Comparison of ENCODE assay signal across 27 cellular contexts in the genomic region with DNA sequence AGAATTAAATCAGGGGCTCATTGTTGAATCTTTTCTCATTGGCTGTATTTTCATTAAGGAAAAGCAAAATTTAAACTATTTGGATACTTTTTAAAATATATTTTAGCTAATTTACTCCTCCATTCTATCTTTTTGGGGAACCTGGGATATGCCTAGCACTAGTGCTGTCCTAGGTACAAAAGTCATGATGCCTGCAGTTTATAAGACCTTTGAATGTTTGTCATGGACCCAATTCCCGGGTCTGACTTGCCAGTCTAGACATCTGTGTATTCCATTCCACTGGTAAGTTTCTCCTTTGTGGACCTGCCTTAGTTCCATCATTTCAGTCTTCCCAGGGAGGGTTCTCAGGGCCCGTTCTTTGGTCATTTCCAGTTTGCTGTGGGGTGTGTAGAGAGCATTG.
"Had no signal": no experiment of that assay in that cellular context is flagged by ENCODE, and none has a peak within 500 bp of the region (broad histone marks: within the 10 kb centered on the region; RNA-seq: fewer than 3 reads in every experiment).

No MANE protein-coding gene starts in this region.

- DNase-seq: activated CD4-positive, alpha-beta T cell treated with anti-CD3 and anti-CD28 coated beads, Interleukin-2, amount 50 U/mL, for 1 hour; activated CD4-positive, CD25-positive, alpha-beta regulatory T cell treated with anti-CD3 and anti-CD28 coated beads, Interleukin-2, amount 50 U/mL, for 72 hours; activated CD8-positive, alpha-beta memory T cell treated with anti-CD3 and anti-CD28 coated beads, Interleukin-2, amount 10 ng/mL, durations not matched to agents 7 days and 5 days; activated CD8-positive, alpha-beta T cell treated with anti-CD3 and anti-CD28 coated beads, Interleukin-2, amount 10 ng/mL, durations not matched to agents 7 days and 5 days; activated effector memory CD4-positive, alpha-beta T cell treated with Interleukin-2 at 50 U/mL for 16 hours; activated naive CD4-positive, alpha-beta T cell treated with Interleukin-2 at 50 U/mL for 16 hours; activated naive CD8-positive, alpha-beta T cell treated with anti-CD3 and anti-CD28 coated beads for 36 hours; activated T-cell treated with anti-CD3 and anti-CD28 coated beads for 4 hours; effector CD8-positive, alpha-beta T cell; left ventricle myocardium inferior; retina; sigmoid colon; small intestine; stimulated activated CD4-positive, alpha-beta T cell treated with anti-CD3 and anti-CD28 coated beads, Interleukin-1b, Interleukin-23, amount 100 ng/mL, for 48 hours; stimulated activated CD4-positive, alpha-beta T cell treated with anti-CD3 and anti-CD28 coated beads, Interleukin-4, amount 100 ng/mL, for 4 hours; stimulated activated CD8-positive, alpha-beta memory T cell treated with anti-CD3 and anti-CD28 coated beads, Interleukin-4, amount 100 ng/mL, for 48 hours; T-helper 17 cell; T1000 had no signal

- H3K4me3 ChIP-seq: ascending aorta, left ventricle myocardium inferior, sigmoid colon, suprapubic skin, tibial nerve had no signal

- H3K36me3 ChIP-seq: ascending aorta, left ventricle myocardium inferior, sigmoid colon, suprapubic skin, tibial nerve had no signal

- H3K27ac ChIP-seq: ascending aorta, left ventricle myocardium inferior, sigmoid colon, suprapubic skin, tibial nerve had no signal

- H3K27me3 ChIP-seq: ascending aorta, sigmoid colon, suprapubic skin, tibial nerve had no signal

- H3K4me1 Mint-ChIP-seq: activated CD8-positive, alpha-beta memory T cell treated with anti-CD3 and anti-CD28 coated beads, Interleukin-2, amount 10 ng/mL, durations not matched to agents 7 days and 5 days; activated naive CD8-positive, alpha-beta T cell treated with anti-CD3 and anti-CD28 coated beads for 36 hours; central memory CD8-positive, alpha-beta T cell; nephron; stimulated activated memory B cell treated with anti-CD40 and anti-IgM and Interleukin-4, amounts not matched to agents 10 μg/mL and 1 μg/mL and 100 μg/mL, for 72 hours had no signal

- H3K36me3 Mint-ChIP-seq: activated CD8-positive, alpha-beta memory T cell treated with anti-CD3 and anti-CD28 coated beads, Interleukin-2, amount 10 ng/mL, durations not matched to agents 7 days and 5 days; activated naive CD8-positive, alpha-beta T cell treated with anti-CD3 and anti-CD28 coated beads for 36 hours; stimulated activated memory B cell treated with anti-CD40 and anti-IgM and Interleukin-4, amounts not matched to agents 10 μg/mL and 1 μg/mL and 100 μg/mL, for 72 hours had no signal

- H3K4me3 Mint-ChIP-seq: activated CD8-positive, alpha-beta memory T cell treated with anti-CD3 and anti-CD28 coated beads, Interleukin-2, amount 10 ng/mL, durations not matched to agents 7 days and 5 days; activated CD8-positive, alpha-beta T cell treated with anti-CD3 and anti-CD28 coated beads, Interleukin-2, amount 10 ng/mL, durations not matched to agents 7 days and 5 days; activated naive CD8-positive, alpha-beta T cell treated with anti-CD3 and anti-CD28 coated beads for 36 hours; central memory CD8-positive, alpha-beta T cell; nephron; stimulated activated memory B cell treated with anti-CD40 and anti-IgM and Interleukin-4, amounts not matched to agents 10 μg/mL and 1 μg/mL and 100 μg/mL, for 72 hours; T-helper 17 cell had no signal

- H3K9me3 Mint-ChIP-seq: activated naive CD8-positive, alpha-beta T cell treated with anti-CD3 and anti-CD28 coated beads for 36 hours; central memory CD8-positive, alpha-beta T cell; nephron had no signal

- FAIRE-seq: colon, frontal cortex, islet of Langerhans, small intestine had no signal

- H3K9me3 ChIP-seq: ascending aorta, left ventricle myocardium inferior, sigmoid colon, suprapubic skin, tibial nerve had no signal

- H3K27ac Mint-ChIP-seq: activated CD8-positive, alpha-beta memory T cell treated with anti-CD3 and anti-CD28 coated beads, Interleukin-2, amount 10 ng/mL, durations not matched to agents 7 days and 5 days; activated CD8-positive, alpha-beta T cell treated with anti-CD3 and anti-CD28 coated beads, Interleukin-2, amount 10 ng/mL, durations not matched to agents 7 days and 5 days; activated naive CD8-positive, alpha-beta T cell treated with anti-CD3 and anti-CD28 coated beads for 36 hours; nephron; stimulated activated memory B cell treated with anti-CD40 and anti-IgM and Interleukin-4, amounts not matched to agents 10 μg/mL and 1 μg/mL and 100 μg/mL, for 72 hours; T-helper 17 cell had no signal

- H3K4me1 ChIP-seq: ascending aorta, left ventricle myocardium inferior, sigmoid colon, tibial nerve had no signal

- H3K27me3 Mint-ChIP-seq: activated naive CD8-positive, alpha-beta T cell treated with anti-CD3 and anti-CD28 coated beads for 36 hours; stimulated activated memory B cell treated with anti-CD40 and anti-IgM and Interleukin-4, amounts not matched to agents 10 μg/mL and 1 μg/mL and 100 μg/mL, for 72 hours; T-helper 17 cell had no signal

- ATAC-seq: activated CD8-positive, alpha-beta memory T cell treated with anti-CD3 and anti-CD28 coated beads, Interleukin-2, amount 10 ng/mL, durations not matched to agents 7 days and 5 days; activated CD8-positive, alpha-beta T cell treated with anti-CD3 and anti-CD28 coated beads, Interleukin-2, amount 10 ng/mL, durations not matched to agents 7 days and 5 days; stimulated activated memory B cell treated with anti-CD40 and anti-IgM and Interleukin-4, amounts not matched to agents 10 μg/mL and 1 μg/mL and 100 μg/mL, for 72 hours; T-helper 17 cell had no signal
